Comparison of ENCODE assay signal across 9 cellular contexts in the genomic region with DNA sequence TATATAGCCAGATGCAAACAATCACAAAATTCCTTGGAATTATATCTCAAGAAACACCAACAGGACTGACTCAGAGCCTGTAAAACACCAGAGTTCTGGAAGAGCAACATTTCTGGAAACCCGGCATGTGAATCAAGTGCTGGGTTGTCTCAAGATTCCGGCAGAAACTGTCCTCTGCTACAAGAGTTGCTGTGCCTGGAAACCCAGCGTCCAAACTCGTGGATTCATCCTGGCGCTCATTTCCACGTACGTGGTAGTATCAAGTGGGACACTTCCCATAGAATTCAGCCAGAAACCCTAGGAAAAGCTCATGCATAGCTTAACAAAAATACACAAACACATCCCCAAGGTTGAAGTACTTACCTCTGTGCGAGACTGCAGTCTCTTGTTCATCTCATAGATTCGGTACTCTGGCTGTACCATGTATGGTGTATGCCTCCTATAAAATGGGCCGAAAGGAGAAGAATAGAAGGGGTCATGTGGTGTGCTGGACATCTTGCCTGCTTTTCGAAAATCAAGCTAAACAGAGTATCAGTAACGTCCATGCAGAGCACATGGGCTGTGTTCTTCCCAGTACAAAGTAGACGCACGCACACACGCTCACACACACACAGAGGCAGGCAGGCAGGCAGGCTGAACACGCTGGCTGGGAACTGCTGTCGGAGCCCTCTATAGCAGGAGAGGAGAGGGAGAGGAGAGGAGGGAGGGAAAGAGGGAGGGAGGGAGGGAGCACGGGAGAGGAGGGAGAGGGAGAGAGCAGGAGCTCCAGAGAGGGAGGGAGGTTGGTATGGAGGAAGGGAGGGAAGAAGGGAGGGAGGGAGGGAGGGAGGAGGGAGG. TPM values are rescaled to one million over a fixed set of nuclear protein-coding genes. Genes with fewer than 3 reads are reported as not detected.
DNase-seq lines count a peak whose midpoint lies in the region; ATAC-seq, FAIRE-seq and TF ChIP-seq lines count a peak whose summit lies in the region.
"Had no signal": no experiment of that assay in that cellular context is flagged by ENCODE, and none has a peak within 500 bp of the region (broad histone marks: within the 10 kb centered on the region; RNA-seq: fewer than 3 reads in every experiment).

Gene LDB2, minus strand, starts transcription at position 655 of the 837 bp plus-strand sequence.

- POLR2A ChIA-PET in HepG2 (lab: Yijun Ruan, JAX): interaction anchor here (0.6 kb wide), 1 partner anchor 53 kb away, joined by 3 read pairs; no protein-coding TSS in a partner anchor

- peaks cover 17% of the 10 kb centered on the region for H3K27me3 Mint-ChIP-seq in stimulated activated naive CD8-positive, alpha-beta T cell treated with anti-CD3 and anti-CD28 coated beads, Interleukin-15, amount 100 ng/mL, for 72 hours

- H3K9ac ChIP-seq in HUES64 (ENCODE audit: low read depth, low read length) (peak within 1 kb of the TSS; percentile 75), duodenal mucosa (ENCODE audit: low read depth in 1 of 2, low read length in 2 of 2) (peak within 1 kb of the TSS in 1 of 2 donors; percentile 2), HepG2 (ENCODE audit: insufficient read depth, low read depth, low read length) (no peak within 1 kb of the TSS)

- CTCF ChIA-PET in HepG2 (lab: Yijun Ruan, JAX; ENCODE audit: low intra/inter-chr PET ratio, low total read pairs): no interaction called here

- H3K9me3 ChIP-seq in HUES64 (ENCODE audit: insufficient read depth, low read depth, low read length): no peaks in the 10 kb centered on the region
- no peaks in the 10 kb centered on the region for H3K9me3 ChIP-seq in duodenal mucosa (ENCODE audit: control insufficient read depth in 1 of 2, low read length in 2 of 2)
- no peaks in the 10 kb centered on the region for H3K9me3 ChIP-seq in HepG2 (ENCODE audit: low read length)

- TF ChIP-seq EP300 in HepG2 (IDR thresholded peaks at IDR 0.05; ENCODE audit: low read depth in 2 of 2, low read length in 2 of 2) (no peak), HepG2 (CRISPR knock-in tag; IDR thresholded peaks at IDR 0.05; ENCODE audit: borderline replicate concordance) (no peak)

- H3K9me3 Mint-ChIP-seq in stimulated activated naive CD8-positive, alpha-beta T cell treated with anti-CD3 and anti-CD28 coated beads, Interleukin-15, amount 100 ng/mL, for 72 hours: no peaks in the 10 kb centered on the region

- DNase-seq in HepG2 (ENCODE audit: low spot score): no peak
- no peak for DNase-seq in stimulated activated naive CD8-positive, alpha-beta T cell treated with anti-CD3 and anti-CD28 coated beads, Interleukin-15, amount 100 ng/mL, for 72 hours
- DNase-seq in NCI-H2081 (lab: John Stamatoyannopoulos, UW): no peak
- no peak for DNase-seq in NCI-H1694 (lab: John Stamatoyannopoulos, UW)

- peaks cover 11% of the 10 kb centered on the region for H3K4me1 Mint-ChIP-seq in stimulated activated naive CD8-positive, alpha-beta T cell treated with anti-CD3 and anti-CD28 coated beads, Interleukin-15, amount 100 ng/mL, for 72 hours

- intact Hi-C loops in HepG2 (cut with micrococcal nuclease; ENCODE audit: unreplicated experiment): no loop called here

- no peak within 1 kb of the TSS for H2AFZ ChIP-seq in HepG2 (ENCODE audit: low read length)

- TF ChIP-seq POLR2A in HepG2 (IDR thresholded peaks at IDR 0.05; ENCODE audit: insufficient read depth in 1 of 2, low read depth in 2 of 2, low read length in 2 of 2): no peak

- BruUV-seq in HepG2 (replicated peaks; lab: Mats Ljungman, UMichigan): no TSS peak

- H3K36me3 ChIP-seq in HUES64 (ENCODE audit: insufficient read depth, low read length) (no peaks in the 10 kb centered on the region), duodenal mucosa (ENCODE audit: control insufficient read depth in 1 of 2, insufficient read depth in 2 of 2, low read length in 2 of 2) (no peaks in the 10 kb centered on the region), HepG2 (replicated peaks in 1 of 2; ENCODE audit: control insufficient read depth in 1 of 2, insufficient read depth in 2 of 2, low read length in 2 of 2) (no peaks in the 10 kb centered on the region)

- WGBS in HUES64: 1% methylated on average over 18 of the region's 18 CpGs
- WGBS in HepG2 (ENCODE audit: low lambda C conversion rate): 2% methylated on average over 13 of the region's 18 CpGs

- H3K27ac Mint-ChIP-seq in stimulated activated naive CD8-positive, alpha-beta T cell treated with anti-CD3 and anti-CD28 coated beads, Interleukin-15, amount 100 ng/mL, for 72 hours: peak within 1 kb of the TSS in 1 of 2 donors; percentile 75

- H3K4me3 ChIP-seq in HUES64 (ENCODE audit: low read length) (peak within 1 kb of the TSS; percentile 89), duodenal mucosa (ENCODE audit: low read depth in 1 of 2, low read length in 2 of 2) (peak within 1 kb of the TSS; percentile 24 to 37), HepG2 (replicated peaks in 1 of 3; ENCODE audit: insufficient read depth in 1 of 3, low read depth in 2 of 3, low read length in 3 of 3) (no peak within 1 kb of the TSS)

- H3K4me1 ChIP-seq in HUES64 (ENCODE audit: insufficient read depth, low read length) (peaks cover 70% of the 10 kb centered on the region), duodenal mucosa (ENCODE audit: control insufficient read depth in 1 of 2, insufficient read depth in 2 of 2, low read length in 2 of 2) (no peaks in the 10 kb centered on the region), HepG2 (ENCODE audit: insufficient read depth, low read length) (no peaks in the 10 kb centered on the region)

- no peak for TF ChIP-seq CTCF in HepG2 (CRISPR knock-in tag; IDR thresholded peaks at IDR 0.05)

- H3K4me2 ChIP-seq in HepG2 (ENCODE audit: low read depth, low read length): 0 out of 2 replicates have a peak within 1 kb of the TSS, but pooled peaks have one; percentile 7

- H3K27ac ChIP-seq in HUES64 (ENCODE audit: low read depth, low read length): peak within 1 kb of the TSS; percentile 68; the same call in 1 of the 2 replicates
- no peak within 1 kb of the TSS for H3K27ac ChIP-seq in duodenal mucosa (ENCODE audit: low read depth, low read length)
- H3K27ac ChIP-seq in HepG2 (ENCODE audit: extremely low read length, insufficient read depth, low read length): no peak within 1 kb of the TSS

- H3K79me2 ChIP-seq in HepG2 (ENCODE audit: insufficient read depth, low read length): no peaks in the 10 kb centered on the region

- no peak for FAIRE-seq in HepG2 (lab: Jason Lieb, UNC)

- H3K4me3 Mint-ChIP-seq in stimulated activated naive CD8-positive, alpha-beta T cell treated with anti-CD3 and anti-CD28 coated beads, Interleukin-15, amount 100 ng/mL, for 72 hours: peak within 1 kb of the TSS; percentile 13 to 48

- in situ Hi-C loops in HepG2 (cut with HindIII; ENCODE audit: extremely low pct_ligation_motif_present, low pct_unique_long_range_greater_than_20kb): no loop called here

- H3K27me3 ChIP-seq in HUES64 (ENCODE audit: insufficient read depth, low read length) (no peaks in the 10 kb centered on the region), duodenal mucosa (ENCODE audit: control insufficient read depth in 1 of 2, insufficient read depth in 2 of 2, low read length in 2 of 2) (no peaks in the 10 kb centered on the region), HepG2 (ENCODE audit: control insufficient read depth in 1 of 2, insufficient read depth in 2 of 2, low read length in 2 of 2) (peaks cover 3 to 5% of the 10 kb centered on the region in 2 experiments; a peak in 2 of 5 replicates)

- ATAC-seq in HepG2 (peak; percentile 59; the same call in 2 of the 3 replicates), GM19395 (IDR thresholded peaks at IDR 0.05; ENCODE audit: unreplicated experiment) (no peak), HG03521 (IDR thresholded peaks at IDR 0.05; ENCODE audit: unreplicated experiment) (no peak)
- peak; percentile 48 for ATAC-seq in stimulated activated naive CD8-positive, alpha-beta T cell treated with anti-CD3 and anti-CD28 coated beads, Interleukin-15, amount 100 ng/mL, for 72 hours

- H4K20me1 ChIP-seq in HepG2 (ENCODE audit: insufficient read depth, low read length): no peaks in the 10 kb centered on the region

- TF ChIP-seq RAD21 in HepG2 (CRISPR knock-in tag; IDR thresholded peaks at IDR 0.05): no peak

TF ChIP-seq in HepG2, 621 proteins besides CTCF, POLR2A, EP300 and RAD21 (continues in another document):
- TF ChIP-seq ZNF160 (CRISPR knock-in tag; IDR thresholded peaks at IDR 0.05) (no peak), DMAP1 (CRISPR knock-in tag; IDR thresholded peaks at IDR 0.05) (no peak), BORCS8-MEF2B (CRISPR knock-in tag; IDR thresholded peaks at IDR 0.05) (no peak), JUN (CRISPR knock-in tag; IDR thresholded peaks at IDR 0.05) (no peak), RARA (CRISPR knock-in tag; IDR thresholded peaks at IDR 0.05) (no peak), HHEX (CRISPR knock-in tag; IDR thresholded peaks at IDR 0.05) (no peak), NCOA2 (CRISPR knock-in tag; IDR thresholded peaks at IDR 0.05) (no peak), MTA1 (CRISPR knock-in tag; IDR thresholded peaks at IDR 0.05; ENCODE audit: borderline replicate concordance) (no peak), ZSCAN12 (CRISPR knock-in tag; IDR thresholded peaks at IDR 0.05) (no peak), ZNF33B (CRISPR knock-in tag; IDR thresholded peaks at IDR 0.05) (no peak)

RNA-seq across cellular contexts. Expression of gene LDB2, which starts in this region (rescaled TPM):
- 43.8 TPM for polyA plus RNA-seq in HUES64 (2013, experiment 1 of 2)
- polyA plus RNA-seq in HUES64 (2013, experiment 2 of 2): 57.0 TPM
- not detected in 2 replicates for total RNA-seq in HepG2 (2016; rRNA removed; fragmentation: Illumina TruSeq; extraction: Trizol)
- not detected in 2 replicates for total RNA-seq in HepG2 (2016; cell fraction: cytosol; rRNA removed; fragmentation: Illumina TruSeq; extraction: Trizol; ENCODE audit: low read depth)
- total RNA-seq in HepG2 (2016; cell fraction: insoluble cytoplasmic fraction; rRNA removed; fragmentation: Illumina TruSeq; extraction: Trizol): not detected in 2 replicates
- total RNA-seq in HepG2 (2016; cell fraction: membrane; rRNA removed; fragmentation: Illumina TruSeq; extraction: Trizol): not detected in 2 replicates
- total RNA-seq in HepG2 (2016; cell fraction: nucleus; rRNA removed; fragmentation: Illumina TruSeq; extraction: Trizol): not detected in 2 replicates
- not detected in 2 replicates for polyA plus RNA-seq in HepG2 (2011; rRNA removed)
- not detected in 2 replicates for polyA plus RNA-seq in HepG2 (2011; cell fraction: cytosol; rRNA removed)
- not detected in 2 replicates for polyA plus RNA-seq in HepG2 (2011; cell fraction: nucleus; rRNA removed)
- polyA plus RNA-seq in HepG2 (2012): not detected in 2 replicates
- polyA plus RNA-seq in HepG2 (2016; cell fraction: cytosol; fragmentation: Illumina TruSeq; extraction: Trizol; ENCODE audit: low read depth): not detected in 2 replicates
- polyA plus RNA-seq in HepG2 (2016; cell fraction: insoluble cytoplasmic fraction; fragmentation: Illumina TruSeq; extraction: Trizol; ENCODE audit: low read depth): not detected in 2 replicates
- not detected in 2 replicates for polyA plus RNA-seq in HepG2 (2016; cell fraction: membrane; fragmentation: Illumina TruSeq; extraction: Trizol; ENCODE audit: low read depth)
- polyA plus RNA-seq in HepG2 (2016; cell fraction: nucleus; fragmentation: Illumina TruSeq; extraction: Trizol; ENCODE audit: insufficient read depth, low read depth): not detected in 2 replicates
- not detected in 2 replicates for polyA minus RNA-seq in HepG2 (2011; rRNA and poly(A)+ RNA removed; ENCODE audit: low replicate concordance)
- not detected in 2 replicates for polyA minus RNA-seq in HepG2 (2011; cell fraction: cytosol; rRNA and poly(A)+ RNA removed)
- polyA minus RNA-seq in HepG2 (2011; cell fraction: nucleus; rRNA and poly(A)+ RNA removed): not detected in 2 replicates
- total RNA-seq: myocyte had no signal

Comparison
In these comparisons a context has a peak if more than half of its experiments do, and no peak if none do; other contexts are left out.
1. Peak in ATAC-seq and H3K4me2 ChIP-seq in HepG2; RNA of the gene not detected or under 1 TPM.
2. H3K4me3 ChIP-seq: peak in HUES64 (single experiment) and duodenal mucosa (2 of 2); none in HepG2 (0 of 3).